In the genomic region with DNA sequence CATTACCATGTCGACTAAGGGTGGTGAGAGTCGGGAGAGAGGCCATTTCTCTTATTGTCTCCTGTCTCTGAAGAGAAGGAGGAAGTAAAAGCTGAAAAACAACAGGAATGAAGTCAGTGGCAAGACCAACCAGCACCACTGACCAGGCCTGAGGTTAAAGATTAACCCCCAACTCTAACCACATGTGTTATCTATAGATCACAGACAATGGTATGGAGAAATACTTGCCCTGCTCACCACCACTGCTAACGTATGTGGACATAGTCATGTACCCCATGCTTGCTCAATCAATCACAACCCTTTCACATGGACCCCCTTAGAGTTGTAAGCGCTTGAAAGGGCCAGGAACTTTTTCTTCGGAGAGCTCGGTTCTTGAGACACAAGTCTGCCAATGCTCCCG, we compare ENCODE assay signal across 1 cellular context.
TF ChIP-seq lines count a peak whose summit lies in the region.

No MANE protein-coding gene starts in this region.

TF ChIP-seq in HepG2, 621 proteins besides CTCF, POLR2A, EP300 and RAD21 (continued from another document):
- TF ChIP-seq, protein P1, sequence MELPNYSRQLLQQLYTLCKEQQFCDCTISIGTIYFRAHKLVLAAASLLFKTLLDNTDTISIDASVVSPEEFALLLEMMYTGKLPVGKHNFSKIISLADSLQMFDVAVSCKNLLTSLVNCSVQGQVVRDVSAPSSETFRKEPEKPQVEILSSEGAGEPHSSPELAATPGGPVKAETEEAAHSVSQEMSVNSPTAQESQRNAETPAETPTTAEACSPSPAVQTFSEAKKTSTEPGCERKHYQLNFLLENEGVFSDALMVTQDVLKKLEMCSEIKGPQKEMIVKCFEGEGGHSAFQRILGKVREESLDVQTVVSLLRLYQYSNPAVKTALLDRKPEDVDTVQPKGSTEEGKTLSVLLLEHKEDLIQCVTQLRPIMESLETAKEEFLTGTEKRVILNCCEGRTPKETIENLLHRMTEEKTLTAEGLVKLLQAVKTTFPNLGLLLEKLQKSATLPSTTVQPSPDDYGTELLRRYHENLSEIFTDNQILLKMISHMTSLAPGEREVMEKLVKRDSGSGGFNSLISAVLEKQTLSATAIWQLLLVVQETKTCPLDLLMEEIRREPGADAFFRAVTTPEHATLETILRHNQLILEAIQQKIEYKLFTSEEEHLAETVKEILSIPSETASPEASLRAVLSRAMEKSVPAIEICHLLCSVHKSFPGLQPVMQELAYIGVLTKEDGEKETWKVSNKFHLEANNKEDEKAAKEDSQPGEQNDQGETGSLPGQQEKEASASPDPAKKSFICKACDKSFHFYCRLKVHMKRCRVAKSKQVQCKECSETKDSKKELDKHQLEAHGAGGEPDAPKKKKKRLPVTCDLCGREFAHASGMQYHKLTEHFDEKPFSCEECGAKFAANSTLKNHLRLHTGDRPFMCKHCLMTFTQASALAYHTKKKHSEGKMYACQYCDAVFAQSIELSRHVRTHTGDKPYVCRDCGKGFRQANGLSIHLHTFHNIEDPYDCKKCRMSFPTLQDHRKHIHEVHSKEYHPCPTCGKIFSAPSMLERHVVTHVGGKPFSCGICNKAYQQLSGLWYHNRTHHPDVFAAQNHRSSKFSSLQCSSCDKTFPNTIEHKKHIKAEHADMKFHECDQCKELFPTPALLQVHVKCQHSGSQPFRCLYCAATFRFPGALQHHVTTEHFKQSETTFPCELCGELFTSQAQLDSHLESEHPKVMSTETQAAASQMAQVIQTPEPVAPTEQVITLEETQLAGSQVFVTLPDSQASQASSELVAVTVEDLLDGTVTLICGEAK (IDR thresholded peaks at IDR 0.05): no peak
- TF ChIP-seq, protein P1 (CRISPR knock-in tag; IDR thresholded peaks at IDR 0.05): no peak
- TF ChIP-seq TARDBP (CRISPR knock-in tag; IDR thresholded peaks at IDR 0.05): no peak
- TF ChIP-seq ZBTB21 (CRISPR knock-in tag; IDR thresholded peaks at IDR 0.05): no peak
- TF ChIP-seq REPIN1 (CRISPR knock-in tag; IDR thresholded peaks at IDR 0.05; ENCODE audit: borderline replicate concordance, low read depth): no peak
- TF ChIP-seq SRF (IDR thresholded peaks at IDR 0.05; ENCODE audit: low read depth, low read length): no peak
- TF ChIP-seq FOXJ3 (CRISPR knock-in tag; IDR thresholded peaks at IDR 0.05; ENCODE audit: borderline replicate concordance): no peak
- TF ChIP-seq, protein P2, sequence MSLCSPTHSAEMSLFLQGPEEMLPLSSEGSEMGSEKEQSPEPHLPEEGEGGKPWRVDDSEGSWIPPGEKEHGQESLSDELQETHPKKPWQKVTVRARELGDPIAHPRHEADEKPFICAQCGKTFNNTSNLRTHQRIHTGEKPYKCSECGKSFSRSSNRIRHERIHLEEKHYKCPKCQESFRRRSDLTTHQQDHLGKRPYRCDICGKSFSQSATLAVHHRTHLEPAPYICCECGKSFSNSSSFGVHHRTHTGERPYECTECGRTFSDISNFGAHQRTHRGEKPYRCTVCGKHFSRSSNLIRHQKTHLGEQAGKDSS (CRISPR knock-in tag; IDR thresholded peaks at IDR 0.05; ENCODE audit: borderline replicate concordance, low read depth): no peak
- TF ChIP-seq, protein P3, sequence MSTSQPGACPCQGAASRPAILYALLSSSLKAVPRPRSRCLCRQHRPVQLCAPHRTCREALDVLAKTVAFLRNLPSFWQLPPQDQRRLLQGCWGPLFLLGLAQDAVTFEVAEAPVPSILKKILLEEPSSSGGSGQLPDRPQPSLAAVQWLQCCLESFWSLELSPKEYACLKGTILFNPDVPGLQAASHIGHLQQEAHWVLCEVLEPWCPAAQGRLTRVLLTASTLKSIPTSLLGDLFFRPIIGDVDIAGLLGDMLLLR (CRISPR knock-in tag; IDR thresholded peaks at IDR 0.05): no peak
- TF ChIP-seq, protein P4, sequence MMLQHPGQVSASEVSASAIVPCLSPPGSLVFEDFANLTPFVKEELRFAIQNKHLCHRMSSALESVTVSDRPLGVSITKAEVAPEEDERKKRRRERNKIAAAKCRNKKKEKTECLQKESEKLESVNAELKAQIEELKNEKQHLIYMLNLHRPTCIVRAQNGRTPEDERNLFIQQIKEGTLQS (CRISPR knock-in tag; IDR thresholded peaks at IDR 0.05): no peak
TF ChIP-seq in HepG2: peak in this region for 0.
